21 cellular contexts compared by ENCODE assay signal in the genomic region with DNA sequence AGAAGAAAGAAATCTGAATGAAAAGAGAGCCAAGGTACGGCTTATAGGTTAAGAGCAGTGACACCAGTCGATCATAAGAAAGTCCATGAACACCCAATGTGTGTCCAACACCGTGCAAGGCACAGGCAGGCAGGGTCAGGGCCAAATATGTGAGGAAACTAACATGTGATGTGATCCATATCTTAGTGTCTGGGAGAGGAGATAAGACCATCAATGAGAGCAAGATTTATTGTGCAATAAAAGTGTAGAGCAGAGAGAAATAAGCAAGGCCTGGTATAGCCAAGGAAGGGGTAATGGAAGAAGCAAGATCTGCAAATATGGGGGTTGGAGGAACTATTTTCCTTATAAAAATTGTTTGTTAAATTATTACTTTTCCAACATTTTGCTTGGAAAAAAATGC.
"Had no signal": no experiment of that assay in that cellular context is flagged by ENCODE, and none has a peak within 500 bp of the region (broad histone marks: within the 10 kb centered on the region; RNA-seq: fewer than 3 reads in every experiment).

No MANE protein-coding gene starts in this region.

- H3K9me3 ChIP-seq: heart left ventricle, ovary, right atrium auricular region, stomach had no signal

- H3K4me1 ChIP-seq: foreskin keratinocyte, right atrium auricular region had no signal

- H3K36me3 Mint-ChIP-seq: naive B cell, neural progenitor cell had no signal

- DNase-seq: effector memory CD8-positive, alpha-beta T cell; foreskin keratinocyte; heart left ventricle; hippocampal formation; left colon; left ventricle myocardium superior; mesenchymal stem cell; naive B cell; nucleus accumbens; ovary; small intestine; stimulated activated CD4-positive, alpha-beta T cell treated with anti-CD3 and anti-CD28 coated beads, Interleukin-12 subunit alpha, Interleukin-12 subunit beta, amount 100 ng/mL, for 4 hours; stimulated activated naive CD4-positive, alpha-beta T cell; stomach; substantia nigra; trophoblast cell had no signal

- H3K27ac ChIP-seq: epithelial cell of prostate, foreskin keratinocyte, heart left ventricle, neural progenitor cell, ovary, right atrium auricular region, stomach had no signal

- H3K36me3 ChIP-seq: heart left ventricle, neural progenitor cell, ovary, right atrium auricular region, stomach had no signal

- H3K9ac ChIP-seq: neural progenitor cell had no signal

- H3K4me2 ChIP-seq: neural progenitor cell had no signal

- H3K9me3 Mint-ChIP-seq: dendritic cell treated with granulocyte-macrophage colony-stimulating factor and Interleukin-4, amounts not matched to agents 40 ng/mL and 50 ng/mL, for 4 days; effector memory CD8-positive, alpha-beta T cell; naive B cell; neural progenitor cell had no signal

- H3K4me3 ChIP-seq: heart left ventricle, lung, neural progenitor cell, ovary, right atrium auricular region, stomach had no signal

- H2AFZ ChIP-seq: neural progenitor cell had no signal

- H3K27ac Mint-ChIP-seq: dendritic cell treated with granulocyte-macrophage colony-stimulating factor and Interleukin-4, amounts not matched to agents 40 ng/mL and 50 ng/mL, for 4 days; effector memory CD8-positive, alpha-beta T cell; naive B cell; neural progenitor cell had no signal

- H3K27me3 ChIP-seq: neural progenitor cell, ovary, right atrium auricular region, stomach had no signal

- H3K4me3 Mint-ChIP-seq: dendritic cell treated with granulocyte-macrophage colony-stimulating factor and Interleukin-4, amounts not matched to agents 40 ng/mL and 50 ng/mL, for 4 days; effector memory CD8-positive, alpha-beta T cell; naive B cell; neural progenitor cell had no signal

- ATAC-seq: effector memory CD8-positive, alpha-beta T cell; foreskin keratinocyte; heart left ventricle; left colon; left ventricle myocardium superior had no signal

- H3K27me3 Mint-ChIP-seq: dendritic cell treated with granulocyte-macrophage colony-stimulating factor and Interleukin-4, amounts not matched to agents 40 ng/mL and 50 ng/mL, for 4 days had no signal
